ENCODE assay signal across 14 cellular contexts in the genomic region with DNA sequence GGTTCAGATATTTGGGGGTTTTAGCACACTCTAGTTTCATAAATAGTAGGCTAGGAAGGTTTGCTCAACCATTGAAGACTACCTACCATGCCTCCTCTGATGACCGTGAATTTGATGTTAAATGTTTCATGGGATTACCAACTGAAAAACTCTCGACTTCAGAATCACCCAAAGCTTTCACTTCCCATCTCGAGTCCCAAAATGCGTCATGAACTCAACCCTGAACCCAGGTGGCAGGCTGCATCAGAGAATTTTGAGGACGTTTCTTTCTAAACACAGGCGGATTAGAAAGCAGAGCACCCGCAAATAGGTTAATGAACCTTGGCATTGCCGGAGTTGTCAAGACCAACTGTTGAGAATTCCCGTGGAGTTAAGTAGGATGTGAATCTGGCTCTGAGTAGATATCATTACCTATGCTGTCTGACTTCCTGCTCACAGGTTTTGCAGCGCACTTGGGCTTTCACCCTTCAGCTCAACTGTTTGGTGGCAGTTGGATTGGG.
DNase-seq lines count a peak whose midpoint lies in the region; ATAC-seq and TF ChIP-seq lines count a peak whose summit lies in the region.
"Had no signal": no experiment of that assay in that cellular context is flagged by ENCODE, and none has a peak within 500 bp of the region (broad histone marks: within the 10 kb centered on the region; RNA-seq: fewer than 3 reads in every experiment).

No MANE protein-coding gene starts in this region.

- H3K9me3 Mint-ChIP-seq in brain: peaks cover 12 to 25% (median 16%) of the 10 kb centered on the region in 5 experiments

- H3K27me3 ChIP-seq in right cardiac atrium (ENCODE audit: control insufficient read depth, insufficient read depth): no peaks in the 10 kb centered on the region
- H3K27me3 ChIP-seq: foreskin keratinocyte had no signal

- no peak overlapping the region for H3K4me3 Mint-ChIP-seq in brain

- no peak overlapping the region for H3K27ac ChIP-seq in right cardiac atrium (ENCODE audit: low read length)
- H3K27ac ChIP-seq: foreskin keratinocyte had no signal

- ATAC-seq in GM18907 (IDR thresholded peaks at IDR 0.05; ENCODE audit: unreplicated experiment): peak; percentile 80
- ATAC-seq in GM21619 (IDR thresholded peaks at IDR 0.05; ENCODE audit: unreplicated experiment): peak; percentile 73
- peak; percentile 72 for ATAC-seq in HG03196 (IDR thresholded peaks at IDR 0.05; ENCODE audit: unreplicated experiment)
- ATAC-seq in right cardiac atrium: no peak
- ATAC-seq: foreskin keratinocyte, left ventricle myocardium superior had no signal

- DNase-seq in hippocampal formation (lab: John Stamatoyannopoulos, UW) (no peak), right cardiac atrium (no peak), HK-2 (ENCODE audit: unreplicated experiment) (no peak), NCI-H526 treated with DMSO at 0.1 percent for 48 hours (lab: John Stamatoyannopoulos, UW) (no peak)
- DNase-seq: activated CD4-positive, alpha-beta T cell treated with anti-CD3 and anti-CD28 coated beads, Interleukin-2, amount 50 U/mL, for 1 hour; foreskin keratinocyte; left ventricle myocardium superior; NCI-H2171; SK-N-SH; trophoblast cell had no signal

- no peak for TF ChIP-seq CTCF in brain (conservative IDR thresholded peaks at IDR 0.05)

- peaks cover 15% of the 10 kb centered on the region for H3K27me3 Mint-ChIP-seq in brain

- peak overlapping the region in 3 of 5 experiments; percentile 63 to 92 (median 81) for H3K27ac Mint-ChIP-seq in brain

- intact Hi-C loops in right cardiac atrium (cut with DNase I): no loop called here

- no peaks in the 10 kb centered on the region for H3K4me1 ChIP-seq in right cardiac atrium (ENCODE audit: control insufficient read depth, insufficient read depth, low read length)
- H3K4me1 ChIP-seq: foreskin keratinocyte had no signal

- 91% methylated on average over 10 of the region's 10 CpGs for WGBS in right cardiac atrium

- peaks cover 28% of the 10 kb centered on the region for H3K4me1 Mint-ChIP-seq in brain

- H3K4me3 ChIP-seq in right cardiac atrium (ENCODE audit: low read length): no peak overlapping the region

- H3K9me3 ChIP-seq in right cardiac atrium (ENCODE audit: control insufficient read depth, low read length): no peaks in the 10 kb centered on the region
- H3K9me3 ChIP-seq: SK-N-SH had no signal

- H3K36me3 Mint-ChIP-seq in brain: peaks cover 5% of the 10 kb centered on the region

Comparison
In these comparisons a context has a peak if more than half of its experiments do, and no peak if none do; other contexts are left out.
1. ATAC-seq: peak in GM18907 (single experiment), GM21619 (single experiment) and HG03196 (single experiment); none in right cardiac atrium (0 of 2).